16 cellular contexts compared by ENCODE assay signal in genomic region chr21:16307256-16307655, GRCh38.
DNase-seq lines count a peak whose midpoint lies in the region; ATAC-seq and TF ChIP-seq lines count a peak whose summit lies in the region.
"Had no signal": no experiment of that assay in that cellular context is flagged by ENCODE, and none has a peak within 500 bp of the region (broad histone marks: within the 10 kb centered on the region; RNA-seq: fewer than 3 reads in every experiment).

No MANE protein-coding gene starts in this region.

- H3K4me3 Mint-ChIP-seq in neural progenitor cell = peak overlapping the region; percentile 94
- no peak overlapping the region for H3K4me3 Mint-ChIP-seq in activated T-cell treated with anti-CD3 and anti-CD28 coated beads, Interleukin-2, amount 50 U/mL, for 4 hours
- H3K4me3 Mint-ChIP-seq: activated CD4-positive, alpha-beta T cell treated with anti-CD3 and anti-CD28 coated beads, Interleukin-2, amount 10 ng/mL, durations not matched to agents 7 days and 5 days; activated naive CD4-positive, alpha-beta T cell treated with anti-CD3 and anti-CD28 coated beads for 36 hours; dendritic cell treated with granulocyte-macrophage colony-stimulating factor and Interleukin-4, amounts not matched to agents 40 ng/mL and 50 ng/mL, for 4 days; nephron progenitor cell; stimulated activated naive CD8-positive, alpha-beta T cell treated with anti-CD3 and anti-CD28 coated beads, Interleukin-15, Interleukin-2, amounts not matched to agents 100 ng/mL and 50 ng/mL, for 24 hours had no signal

- no peaks in the 10 kb centered on the region for H3K9me3 ChIP-seq in neural progenitor cell (ENCODE audit: low read depth)
- no peaks in the 10 kb centered on the region for H3K9me3 ChIP-seq in suprapubic skin
- no peaks in the 10 kb centered on the region for H3K9me3 ChIP-seq in PC-3 (ENCODE audit: low read length)
- H3K9me3 ChIP-seq: ascending aorta had no signal

- no TSS peak for BruUV-seq in PC-3 (replicated peaks; lab: Mats Ljungman, UMichigan)

- no peak overlapping the region for H3K4me2 ChIP-seq in neural progenitor cell
- no peak overlapping the region for H3K4me2 ChIP-seq in PC-3 (ENCODE audit: low read length)

- H3K4me1 Mint-ChIP-seq in neural progenitor cell = peaks cover 59% of the 10 kb centered on the region
- H3K4me1 Mint-ChIP-seq in activated T-cell treated with anti-CD3 and anti-CD28 coated beads, Interleukin-2, amount 50 U/mL, for 4 hours (ENCODE audit: low read depth) = no peaks in the 10 kb centered on the region

- H3K9me3 Mint-ChIP-seq in neural progenitor cell = no peaks in the 10 kb centered on the region
- H3K9me3 Mint-ChIP-seq in activated T-cell treated with anti-CD3 and anti-CD28 coated beads, Interleukin-2, amount 50 U/mL, for 4 hours = no peaks in the 10 kb centered on the region
- H3K9me3 Mint-ChIP-seq: activated CD4-positive, alpha-beta T cell treated with anti-CD3 and anti-CD28 coated beads, Interleukin-2, amount 10 ng/mL, durations not matched to agents 7 days and 5 days; activated naive CD4-positive, alpha-beta T cell treated with anti-CD3 and anti-CD28 coated beads for 36 hours; dendritic cell treated with granulocyte-macrophage colony-stimulating factor and Interleukin-4, amounts not matched to agents 40 ng/mL and 50 ng/mL, for 4 days; nephron progenitor cell; stimulated activated naive CD8-positive, alpha-beta T cell treated with anti-CD3 and anti-CD28 coated beads, Interleukin-15, Interleukin-2, amounts not matched to agents 100 ng/mL and 50 ng/mL, for 24 hours had no signal

- H3K27me3 ChIP-seq in neural progenitor cell = no peaks in the 10 kb centered on the region
- no peaks in the 10 kb centered on the region for H3K27me3 ChIP-seq in suprapubic skin
- H3K27me3 ChIP-seq in PC-3 (ENCODE audit: low read length) = peaks cover 56% of the 10 kb centered on the region
- H3K27me3 ChIP-seq: ascending aorta had no signal

- peak overlapping the region; percentile 99 for H3K27ac Mint-ChIP-seq in neural progenitor cell
- H3K27ac Mint-ChIP-seq: activated CD4-positive, alpha-beta T cell treated with anti-CD3 and anti-CD28 coated beads, Interleukin-2, amount 10 ng/mL, durations not matched to agents 7 days and 5 days; activated naive CD4-positive, alpha-beta T cell treated with anti-CD3 and anti-CD28 coated beads for 36 hours; dendritic cell treated with granulocyte-macrophage colony-stimulating factor and Interleukin-4, amounts not matched to agents 40 ng/mL and 50 ng/mL, for 4 days; nephron progenitor cell; stimulated activated naive CD8-positive, alpha-beta T cell treated with anti-CD3 and anti-CD28 coated beads, Interleukin-15, Interleukin-2, amounts not matched to agents 100 ng/mL and 50 ng/mL, for 24 hours had no signal

- H3K4me3 ChIP-seq in choroid plexus epithelial cell (ENCODE audit: low read depth, low read length) (peak overlapping the region; percentile 51), neural progenitor cell (no peak overlapping the region), suprapubic skin (peak overlapping the region; percentile 24), PC-3 (ENCODE audit: low read length) (no peak overlapping the region)
- H3K4me3 ChIP-seq: ascending aorta had no signal

- H4K20me1 ChIP-seq in neural progenitor cell (ENCODE audit: low read depth) (no peaks in the 10 kb centered on the region), PC-3 (ENCODE audit: low read length) (no peaks in the 10 kb centered on the region)

- H3K79me2 ChIP-seq in neural progenitor cell (ENCODE audit: low read depth) (no peaks in the 10 kb centered on the region), PC-3 (ENCODE audit: low read length) (no peaks in the 10 kb centered on the region)

- H2AFZ ChIP-seq in neural progenitor cell (replicated peaks) (no peak overlapping the region), PC-3 (ENCODE audit: low read length) (no peak overlapping the region)

- no peaks in the 10 kb centered on the region for H3K27me3 Mint-ChIP-seq in neural progenitor cell (ENCODE audit: insufficient read depth, low read depth)
- no peaks in the 10 kb centered on the region for H3K27me3 Mint-ChIP-seq in activated T-cell treated with anti-CD3 and anti-CD28 coated beads, Interleukin-2, amount 50 U/mL, for 4 hours (ENCODE audit: low read depth)
- H3K27me3 Mint-ChIP-seq: dendritic cell treated with granulocyte-macrophage colony-stimulating factor and Interleukin-4, amounts not matched to agents 40 ng/mL and 50 ng/mL, for 4 days; stimulated activated naive CD8-positive, alpha-beta T cell treated with anti-CD3 and anti-CD28 coated beads, Interleukin-15, Interleukin-2, amounts not matched to agents 100 ng/mL and 50 ng/mL, for 24 hours had no signal

- intact Hi-C loops in PC-3 (cut with micrococcal nuclease) = no loop called here

- TF ChIP-seq POLR2A in suprapubic skin (IDR thresholded peaks at IDR 0.05) = no peak

- H3K4me1 ChIP-seq in neural progenitor cell = peaks cover 11% of the 10 kb centered on the region
- no peaks in the 10 kb centered on the region for H3K4me1 ChIP-seq in suprapubic skin
- no peaks in the 10 kb centered on the region for H3K4me1 ChIP-seq in PC-3 (ENCODE audit: insufficient read depth, low read length)
- H3K4me1 ChIP-seq: ascending aorta had no signal

- CTCF ChIA-PET in PC-3 (lab: Charles Lee) = no interaction called here

- POLR2A ChIA-PET in PC-3 (lab: Charles Lee; ENCODE audit: unreplicated experiment) = no interaction called here

- TF ChIP-seq EP300 in suprapubic skin (IDR thresholded peaks at IDR 0.05) = no peak

- H3F3A ChIP-seq in neural progenitor cell (ENCODE audit: low read depth) = no peaks in the 10 kb centered on the region
- no peaks in the 10 kb centered on the region for H3F3A ChIP-seq in PC-3 (ENCODE audit: low read length, unreplicated experiment)

- no peak overlapping the region for H3K9ac ChIP-seq in neural progenitor cell
- H3K9ac ChIP-seq in PC-3 (ENCODE audit: low read length) = no peak overlapping the region

- TF ChIP-seq CTCF in VCaP (conservative IDR thresholded peaks at IDR 0.05) (no peak), choroid plexus epithelial cell (conservative IDR thresholded peaks at IDR 0.05; ENCODE audit: low read depth, low read length) (no peak), neural progenitor cell (IDR thresholded peaks at IDR 0.05) (no peak), suprapubic skin (IDR thresholded peaks at IDR 0.05) (no peak), PC-3 (conservative IDR thresholded peaks at IDR 0.05; ENCODE audit: low read depth, low read length) (no peak)

- ATAC-seq in activated T-cell treated with anti-CD3 and anti-CD28 coated beads, Interleukin-2, amount 50 U/mL, for 4 hours = no peak
- no peak for ATAC-seq in PC-3

- DNase-seq in choroid plexus epithelial cell (ENCODE audit: low read depth) (peak; percentile 48), neural progenitor cell (ENCODE audit: low spot score) (no peak), suprapubic skin (ENCODE audit: low spot score in 2 of 2) (no peak), NCI-H1694 (lab: John Stamatoyannopoulos, UW) (no peak), PC-3 (no peak)
- no peak for DNase-seq in activated T-cell treated with anti-CD3 and anti-CD28 coated beads, Interleukin-2, amount 50 U/mL, for 4 hours
- DNase-seq: activated CD4-positive, alpha-beta T cell treated with anti-CD3 and anti-CD28 coated beads, Interleukin-2, amount 10 ng/mL, durations not matched to agents 7 days and 5 days; activated naive CD4-positive, alpha-beta T cell treated with anti-CD3 and anti-CD28 coated beads for 36 hours; NCI-H1694 treated with DMSO at 0.1 percent for 48 hours; NCI-H226; nephron progenitor cell; RPMI8226 had no signal

- H3K27ac ChIP-seq in VCaP (peak overlapping the region; percentile 21; the same call in 1 of the 2 replicates), neural progenitor cell (no peak overlapping the region), suprapubic skin (peak overlapping the region; percentile 62), PC-3 (ENCODE audit: low read length) (no peak overlapping the region)
- H3K27ac ChIP-seq: ascending aorta had no signal

- peaks cover 7% of the 10 kb centered on the region for H3K36me3 Mint-ChIP-seq in neural progenitor cell
- no peaks in the 10 kb centered on the region for H3K36me3 Mint-ChIP-seq in activated T-cell treated with anti-CD3 and anti-CD28 coated beads, Interleukin-2, amount 50 U/mL, for 4 hours (ENCODE audit: insufficient read depth)

- H3K9me2 ChIP-seq in PC-3 (replicated peaks; ENCODE audit: low read length) = no peaks in the 10 kb centered on the region

- H3K36me3 ChIP-seq in neural progenitor cell = no peaks in the 10 kb centered on the region
- no peaks in the 10 kb centered on the region for H3K36me3 ChIP-seq in suprapubic skin
- H3K36me3 ChIP-seq in PC-3 (ENCODE audit: low read depth, low read length) = no peaks in the 10 kb centered on the region
- H3K36me3 ChIP-seq: ascending aorta had no signal

Comparison
In these comparisons a context has a peak if more than half of its experiments do, and no peak if none do; other contexts are left out.
1. H3K27ac ChIP-seq: peak in VCaP (single experiment) and suprapubic skin (single experiment); none in neural progenitor cell (single experiment) and PC-3 (single experiment).
2. H3K4me3 ChIP-seq: peak in choroid plexus epithelial cell (single experiment) and suprapubic skin (single experiment); none in neural progenitor cell (single experiment) and PC-3 (single experiment).